In the genomic region with DNA sequence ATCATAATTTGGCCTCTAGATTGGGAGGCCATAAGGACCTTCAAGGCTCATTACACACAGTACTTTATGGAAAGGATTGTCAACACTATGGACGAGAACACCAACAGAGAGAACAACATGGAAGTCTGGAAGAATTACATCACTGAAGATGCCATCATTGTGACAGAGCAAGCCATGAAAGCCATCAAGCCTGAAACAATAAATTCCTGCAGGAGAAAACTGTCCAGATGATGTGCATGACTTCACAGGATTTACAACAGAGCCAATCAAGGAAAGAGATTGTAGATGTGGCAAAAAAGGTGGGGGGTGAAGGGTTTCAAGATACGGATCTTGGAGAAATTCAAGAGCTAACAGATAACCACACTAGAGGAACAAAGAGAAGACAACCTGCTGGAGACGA, we compare ENCODE assay signal across 21 cellular contexts. TPM values are rescaled to one million over a fixed set of nuclear protein-coding genes. Genes with fewer than 3 reads are reported as not detected.
DNase-seq lines count a peak whose midpoint lies in the region; ATAC-seq, FAIRE-seq and TF ChIP-seq lines count a peak whose summit lies in the region.
"Had no signal": no experiment of that assay in that cellular context is flagged by ENCODE, and none has a peak within 500 bp of the region (broad histone marks: within the 10 kb centered on the region; RNA-seq: fewer than 3 reads in every experiment).

No MANE protein-coding gene starts in this region.

- no peaks in the 10 kb centered on the region for H3K9me3 ChIP-seq in right atrium auricular region
- no peaks in the 10 kb centered on the region for H3K9me3 ChIP-seq in psoas muscle
- H3K9me3 ChIP-seq: BLaER1 treated with 17β-estradiol and CSF1 and Interleukin-3, amounts not matched to agents 10 nM and 100 nM; HAP-1 had no signal

- intact Hi-C loops in cardiac septum (cut with DNase I): no loop called here
- intact Hi-C loops in psoas muscle (cut with DNase I): no loop called here

- ATAC-seq in HG03354 (IDR thresholded peaks at IDR 0.05; ENCODE audit: poor library complexity, severe bottlenecking, unreplicated experiment): no peak
- no peak for ATAC-seq in psoas muscle
- ATAC-seq: CD8-positive, alpha-beta T cell; K562 had no signal

- 95 to 96% (median 95%) methylated on average over 3 of the region's 3 CpGs for WGBS in psoas muscle, 3 donors

- H3K27ac ChIP-seq in right atrium auricular region (no peak overlapping the region), psoas muscle (no peak overlapping the region)
- H3K27ac ChIP-seq: BLaER1 treated with 17β-estradiol and CSF1 and Interleukin-3, amounts not matched to agents 10 nM and 100 nM; GM23248; HL-60 had no signal

- H3K4me3 ChIP-seq in right atrium auricular region (no peak overlapping the region), bronchial epithelial cell (ENCODE audit: low read depth, low read length) (no peak overlapping the region), psoas muscle (no peak overlapping the region)
- H3K4me3 ChIP-seq: BLaER1 treated with 17β-estradiol and CSF1 and Interleukin-3, amounts not matched to agents 10 nM and 100 nM; GM23248; HAP-1; K562 had no signal

- peaks cover 0 to 8% of the 10 kb centered on the region in 2 donors for H3K4me1 ChIP-seq in right atrium auricular region
- no peaks in the 10 kb centered on the region for H3K4me1 ChIP-seq in psoas muscle
- H3K4me1 ChIP-seq: HAP-1 had no signal

- H3K36me3 ChIP-seq in right atrium auricular region: peaks cover 32% of the 10 kb centered on the region
- H3K36me3 ChIP-seq in bronchial epithelial cell (ENCODE audit: control insufficient read depth, insufficient read depth, low read length): peaks cover 3% of the 10 kb centered on the region
- H3K36me3 ChIP-seq in psoas muscle (ENCODE audit: insufficient read depth in 1 of 2, low read depth in 1 of 2): peaks cover 21 to 90% of the 10 kb centered on the region in 2 donors

- DNase-seq in right atrium auricular region (ENCODE audit: low spot score) (peak; percentile 26), cardiac septum (ENCODE audit: low spot score) (no peak), bronchial epithelial cell (ENCODE audit: low read depth) (no peak), kidney tubule cell (ENCODE audit: low spot score) (peak; percentile 81), renal cortical epithelial cell (ENCODE audit: low read depth) (peak; percentile 54), cerebellum (ENCODE audit: low spot score) (no peak), psoas muscle (no peak)
- DNase-seq: 8988T, GM23248, IMR-90 had no signal

- H3K27me3 ChIP-seq in right atrium auricular region (no peaks in the 10 kb centered on the region), bronchial epithelial cell (ENCODE audit: control insufficient read depth, insufficient read depth, low read length) (no peaks in the 10 kb centered on the region), psoas muscle (ENCODE audit: insufficient read depth in 3 of 3, low read length in 2 of 3) (no peaks in the 10 kb centered on the region)
- H3K27me3 ChIP-seq: BLaER1 treated with 17β-estradiol and CSF1 and Interleukin-3, amounts not matched to agents 10 nM and 100 nM had no signal

- TF ChIP-seq CTCF in right atrium auricular region (IDR thresholded peaks at IDR 0.05): no peak
- TF ChIP-seq CTCF in bronchial epithelial cell (IDR thresholded peaks at IDR 0.05; ENCODE audit: insufficient read depth, low read length, severe bottlenecking): no peak
- TF ChIP-seq CTCF in psoas muscle (IDR thresholded peaks at IDR 0.05): no peak

- peak; percentile 40 for FAIRE-seq in bronchial epithelial cell (lab: Jason Lieb, UNC)
- FAIRE-seq: D721Med, G401.6, GM12891, K562 had no signal

RNA-seq across cellular contexts. Expression of a gene that starts 15.9 kb away (rescaled TPM):
- total RNA-seq in right atrium auricular region (1 to 10 TPM in 1 of 2 donors, under 1 TPM in 1; 0.83 to 1.1 TPM), cardiac septum (0.08 TPM), bronchial epithelial cell (not detected in 2 replicates), renal cortical epithelial cell (1.4 and 10.9 TPM in 2 replicates), cerebellum (14.2 TPM), psoas muscle (1 to 10 TPM in 1 of 4 donors, under 1 TPM in 3; 0.34 to 1.3 (median 0.71) TPM)
- 1 to 10 TPM in 1 of 3 donors, under 1 TPM in 2; 0.08 to 1.3 (median 0.96) TPM for polyA plus RNA-seq in psoas muscle
- total RNA-seq: A673; CD8-positive, alpha-beta T cell; GM23248; HT1080 had no signal
- polyA plus RNA-seq: IMR-90 had no signal

RNA-seq across cellular contexts. Expression of a gene that starts 16.0 kb away (rescaled TPM):
- total RNA-seq in right atrium auricular region (1 to 10 TPM; 2.2 to 10.0 TPM), cardiac septum (0.92 TPM), bronchial epithelial cell (under 0.01 and 0.13 TPM in 2 replicates), renal cortical epithelial cell (4.9 and 5.2 TPM in 2 replicates), cerebellum (4.5 TPM), psoas muscle (1 to 10 TPM; 1.8 to 6.1 (median 3.5) TPM)
- polyA plus RNA-seq in psoas muscle: 1 to 10 TPM in 2 of 3 donors, under 1 TPM in 1; 0.29 to 2.0 (median 1.1) TPM
- total RNA-seq: A673; CD8-positive, alpha-beta T cell; HT1080 had no signal
- polyA plus RNA-seq: GM23248 had no signal

RNA-seq across cellular contexts. Expression of a gene that starts 19.7 kb away (rescaled TPM):
- total RNA-seq in right atrium auricular region: 10 to 100 TPM; 23.7 to 24.3 TPM
- 33.1 TPM for total RNA-seq in cardiac septum
- total RNA-seq in bronchial epithelial cell: 16.8 and 18.9 TPM in 2 replicates
- total RNA-seq in renal cortical epithelial cell: 46.4 and 47.2 TPM in 2 replicates
- 49.7 TPM for total RNA-seq in cerebellum
- total RNA-seq in psoas muscle: 10 to 100 TPM; 14.1 to 24.3 (median 19.6) TPM
- polyA plus RNA-seq in psoas muscle: 10 to 100 TPM in 2 of 3 donors, 1 to 10 TPM in 1; 8.9 to 15.2 (median 12.3) TPM

RNA-seq across cellular contexts. Expression of a gene that starts 29.4 kb away (rescaled TPM):
- total RNA-seq in right atrium auricular region: 10 to 100 TPM; 67.9 to 77.0 TPM
- 89.3 TPM for total RNA-seq in cardiac septum
- 23.7 and 32.5 TPM in 2 replicates for total RNA-seq in bronchial epithelial cell
- 17.4 and 32.3 TPM in 2 replicates for total RNA-seq in renal cortical epithelial cell
- total RNA-seq in cerebellum: 52.4 TPM
- 10 to 100 TPM; 46.3 to 74.8 (median 54.7) TPM for total RNA-seq in psoas muscle
- polyA plus RNA-seq in psoas muscle: 100 to 1,000 TPM in 2 of 3 donors, 10 to 100 TPM in 1; 88.6 to 207 (median 135) TPM

Comparison
In these comparisons a context has a peak if more than half of its experiments do, and no peak if none do; other contexts are left out.
1. DNase-seq: peak in right atrium auricular region (single experiment), kidney tubule cell (single experiment) and renal cortical epithelial cell (single experiment); none in cardiac septum (single experiment), bronchial epithelial cell (single experiment), cerebellum (single experiment) and psoas muscle (0 of 2).